In genomic region chr20:56827763-56828162, GRCh38 we compare ENCODE assay signal across 24 cellular contexts.
DNase-seq lines count a peak whose midpoint lies in the region; ATAC-seq and TF ChIP-seq lines count a peak whose summit lies in the region.
"Had no signal": no experiment of that assay in that cellular context is flagged by ENCODE, and none has a peak within 500 bp of the region (broad histone marks: within the 10 kb centered on the region; RNA-seq: fewer than 3 reads in every experiment).

No MANE protein-coding gene starts in this region.

- no peak for ATAC-seq in GM23338
- ATAC-seq in RWPE2 (ENCODE audit: low read depth) = no peak; the same call in 2 of the 3 replicates
- ATAC-seq in HG03354 (IDR thresholded peaks at IDR 0.05; ENCODE audit: poor library complexity, severe bottlenecking, unreplicated experiment) = no peak
- ATAC-seq: activated CD8-positive, alpha-beta T cell treated with anti-CD3 and anti-CD28 coated beads for 36 hours; left colon; natural killer cell treated with Interleukin-12 subunit alpha and Interleukin-12 subunit beta and Interleukin-15 and Interleukin-18, amount 100 ng/mL, for 72 hours; Panc1; stimulated activated naive B cell treated with anti-CD40 and anti-IgM and Interleukin-4, amounts not matched to agents 10 μg/mL and 1 μg/mL and 100 μg/mL, for 72 hours had no signal

- H3K27ac ChIP-seq in GM23338 (ENCODE audit: low read depth) = no peak overlapping the region
- H3K27ac ChIP-seq in RWPE2 (ENCODE audit: poor library complexity, severe bottlenecking) = peak overlapping the region; percentile 13
- H3K27ac ChIP-seq in smooth muscle cell (ENCODE audit: low read depth) = peak overlapping the region; percentile 63
- H3K27ac ChIP-seq in CD8-positive, alpha-beta memory T cell (ENCODE audit: low read depth, low read length) = no peak overlapping the region
- H3K27ac ChIP-seq: cardiac muscle cell, parathyroid adenoma had no signal

- peak overlapping the region; percentile 38 for H3K9ac ChIP-seq in smooth muscle cell (ENCODE audit: low read depth)
- H3K9ac ChIP-seq: parathyroid adenoma had no signal

- H3K27me3 ChIP-seq in GM23338 (ENCODE audit: insufficient read depth) = no peaks in the 10 kb centered on the region
- H3K27me3 ChIP-seq in RWPE2 (ENCODE audit: insufficient read depth, poor library complexity, severe bottlenecking) = no peaks in the 10 kb centered on the region
- H3K27me3 ChIP-seq in smooth muscle cell (ENCODE audit: low read depth) = no peaks in the 10 kb centered on the region
- H3K27me3 ChIP-seq in CD8-positive, alpha-beta memory T cell (ENCODE audit: insufficient read depth, low read length, poor library complexity, severe bottlenecking) = no peaks in the 10 kb centered on the region

- peaks cover 12% of the 10 kb centered on the region for H3K27me3 Mint-ChIP-seq in GM23338 (ENCODE audit: insufficient read depth, low read depth, poor library complexity)
- H3K27me3 Mint-ChIP-seq in CD8-positive, alpha-beta memory T cell = peaks cover 8 to 10% of the 10 kb centered on the region in 2 donors

- H3F3A ChIP-seq in GM23338 (replicated peaks; ENCODE audit: low read depth) (0 out of 2 replicates have a peak, but pooled peaks cover 6% of the 10 kb centered on the region), smooth muscle cell (ENCODE audit: low read depth) (no peaks in the 10 kb centered on the region)

- H3K4me1 ChIP-seq in GM23338 (ENCODE audit: insufficient read depth) (peaks cover 38% of the 10 kb centered on the region; the same call in 1 of the 2 replicates), RWPE2 (ENCODE audit: insufficient read depth, poor library complexity, severe bottlenecking) (peaks cover 14% of the 10 kb centered on the region), smooth muscle cell (ENCODE audit: low read depth) (peaks cover 16% of the 10 kb centered on the region)
- H3K4me1 ChIP-seq in CD8-positive, alpha-beta memory T cell (ENCODE audit: insufficient read depth, low read length) = no peaks in the 10 kb centered on the region
- H3K4me1 ChIP-seq: parathyroid adenoma had no signal

- TF ChIP-seq CTCF in GM23338 (conservative IDR thresholded peaks at IDR 0.05; ENCODE audit: low read depth in 2 of 2) = no peak
- no peak for TF ChIP-seq CTCF in RWPE2 (IDR thresholded peaks at IDR 0.05; ENCODE audit: poor library complexity, severe bottlenecking)
- no peak for TF ChIP-seq CTCF in fibroblast of pulmonary artery (IDR thresholded peaks at IDR 0.05; ENCODE audit: low read length, missing control alignments)
- no peak for TF ChIP-seq CTCF in smooth muscle cell (IDR thresholded peaks at IDR 0.05; ENCODE audit: borderline replicate concordance, insufficient read depth, poor library complexity, severe bottlenecking)

- POLR2A ChIA-PET in CD8-positive, alpha-beta memory T cell (lab: Charles Lee) = no interaction called here

- DNase-seq in GM23338 (ENCODE audit: low spot score) = no peak
- DNase-seq in RWPE2 (ENCODE audit: low spot score) = no peak
- peak; percentile 29 for DNase-seq in fibroblast of pulmonary artery (ENCODE audit: low read depth)
- DNase-seq in smooth muscle cell (lab: John Stamatoyannopoulos, UW; ENCODE audit: unreplicated experiment) = no peak
- no peak for DNase-seq in DMS53 (lab: John Stamatoyannopoulos, UW)
- DNase-seq in stimulated activated naive CD4-positive, alpha-beta T cell (lab: John Stamatoyannopoulos, UW) = no peak
- DNase-seq in CD8-positive, alpha-beta memory T cell = no peak
- DNase-seq: activated CD4-positive, CD25-positive, alpha-beta regulatory T cell; activated CD8-positive, alpha-beta T cell treated with anti-CD3 and anti-CD28 coated beads for 36 hours; AML-193; amniotic stem cell; COR-L47; H9; Kasumi-1; left colon; NCI-H1436 treated with DMSO at 0.1 percent for 48 hours; stimulated activated CD4-positive, alpha-beta T cell treated with anti-CD3 and anti-CD28 coated beads, Interleukin-2, amount 100 ng/mL, for 24 hours; stimulated activated naive B cell treated with anti-CD40 and anti-IgM and Interleukin-4, amounts not matched to agents 10 μg/mL and 1 μg/mL and 100 μg/mL, for 72 hours; T-helper 9 cell had no signal

- peaks cover 31% of the 10 kb centered on the region for H3K4me1 Mint-ChIP-seq in GM23338
- no peaks in the 10 kb centered on the region for H3K4me1 Mint-ChIP-seq in CD8-positive, alpha-beta memory T cell
- H3K4me1 Mint-ChIP-seq: stimulated activated naive B cell treated with anti-CD40 and anti-IgM and Interleukin-4, amounts not matched to agents 10 μg/mL and 1 μg/mL and 100 μg/mL, for 72 hours had no signal

- CTCF ChIA-PET in CD8-positive, alpha-beta memory T cell (lab: Charles Lee) = no interaction called here

- peak overlapping the region; percentile 86; the same call in 1 of the 2 replicates for H2AFZ ChIP-seq in GM23338
- no peak overlapping the region for H2AFZ ChIP-seq in smooth muscle cell (ENCODE audit: low read depth)
- H2AFZ ChIP-seq: parathyroid adenoma had no signal

- 70% methylated on average over 14 of the region's 14 CpGs for WGBS in smooth muscle cell (ENCODE audit: low lambda C conversion rate)

- no peaks in the 10 kb centered on the region for H3K9me3 Mint-ChIP-seq in GM23338
- H3K9me3 Mint-ChIP-seq in CD8-positive, alpha-beta memory T cell = peaks cover 0 to 8% (median 4%) of the 10 kb centered on the region in 5 donors
- H3K9me3 Mint-ChIP-seq: activated CD8-positive, alpha-beta T cell treated with anti-CD3 and anti-CD28 coated beads for 36 hours; H9; natural killer cell treated with Interleukin-12 subunit alpha and Interleukin-12 subunit beta and Interleukin-15 and Interleukin-18, amount 100 ng/mL, for 72 hours had no signal

- H4K20me1 ChIP-seq in GM23338 (replicated peaks; ENCODE audit: insufficient read depth) (no peaks in the 10 kb centered on the region), smooth muscle cell (ENCODE audit: low read depth) (no peaks in the 10 kb centered on the region)

- H3K79me2 ChIP-seq in GM23338 (replicated peaks; ENCODE audit: insufficient read depth) (no peaks in the 10 kb centered on the region), smooth muscle cell (ENCODE audit: low read depth) (no peaks in the 10 kb centered on the region)
- H3K79me2 ChIP-seq: parathyroid adenoma had no signal

- H3K36me3 ChIP-seq in GM23338 (ENCODE audit: insufficient read depth) (no peaks in the 10 kb centered on the region), RWPE2 (ENCODE audit: low read depth) (no peaks in the 10 kb centered on the region), smooth muscle cell (ENCODE audit: low read depth) (no peaks in the 10 kb centered on the region)
- H3K36me3 ChIP-seq in CD8-positive, alpha-beta memory T cell (ENCODE audit: insufficient read depth, low read length) = no peaks in the 10 kb centered on the region
- H3K36me3 ChIP-seq: cardiac muscle cell had no signal

- no peaks in the 10 kb centered on the region for H3K36me3 Mint-ChIP-seq in GM23338 (ENCODE audit: low read depth)
- H3K36me3 Mint-ChIP-seq in CD8-positive, alpha-beta memory T cell = no peaks in the 10 kb centered on the region
- H3K36me3 Mint-ChIP-seq: natural killer cell treated with Interleukin-12 subunit alpha and Interleukin-12 subunit beta and Interleukin-15 and Interleukin-18, amount 100 ng/mL, for 72 hours; stimulated activated naive B cell treated with anti-CD40 and anti-IgM and Interleukin-4, amounts not matched to agents 10 μg/mL and 1 μg/mL and 100 μg/mL, for 72 hours had no signal

- H3K27ac Mint-ChIP-seq in GM23338 = no peak overlapping the region
- H3K27ac Mint-ChIP-seq in CD8-positive, alpha-beta memory T cell = no peak overlapping the region
- H3K27ac Mint-ChIP-seq: activated CD8-positive, alpha-beta T cell treated with anti-CD3 and anti-CD28 coated beads for 36 hours; natural killer cell treated with Interleukin-12 subunit alpha and Interleukin-12 subunit beta and Interleukin-15 and Interleukin-18, amount 100 ng/mL, for 72 hours; stimulated activated naive B cell treated with anti-CD40 and anti-IgM and Interleukin-4, amounts not matched to agents 10 μg/mL and 1 μg/mL and 100 μg/mL, for 72 hours had no signal

- H3K4me2 ChIP-seq in GM23338 (peak overlapping the region; percentile 26; the same call in 1 of the 2 replicates), smooth muscle cell (peak overlapping the region; percentile 76)

- H3K9me3 ChIP-seq in RWPE2 (ENCODE audit: severe bottlenecking) = no peaks in the 10 kb centered on the region
- H3K9me3 ChIP-seq in smooth muscle cell (replicated peaks; ENCODE audit: low read depth) = no peaks in the 10 kb centered on the region
- H3K9me3 ChIP-seq in CD8-positive, alpha-beta memory T cell (ENCODE audit: low read length) = no peaks in the 10 kb centered on the region

- H3K4me3 ChIP-seq in GM23338 = no peak overlapping the region
- no peak overlapping the region for H3K4me3 ChIP-seq in RWPE2 (ENCODE audit: severe bottlenecking)
- no peak overlapping the region for H3K4me3 ChIP-seq in fibroblast of pulmonary artery (replicated peaks; ENCODE audit: low read depth, low read length)
- H3K4me3 ChIP-seq in smooth muscle cell = no peak overlapping the region
- H3K4me3 ChIP-seq in CD8-positive, alpha-beta memory T cell (ENCODE audit: low read length) = no peak overlapping the region
- H3K4me3 ChIP-seq: cardiac muscle cell had no signal

- H3K4me3 Mint-ChIP-seq in GM23338 = no peak overlapping the region
- H3K4me3 Mint-ChIP-seq in CD8-positive, alpha-beta memory T cell = peak overlapping the region in 1 of 7 donors; percentile 18
- H3K4me3 Mint-ChIP-seq: activated CD8-positive, alpha-beta T cell treated with anti-CD3 and anti-CD28 coated beads for 36 hours; H9; natural killer cell treated with Interleukin-12 subunit alpha and Interleukin-12 subunit beta and Interleukin-15 and Interleukin-18, amount 100 ng/mL, for 72 hours; stimulated activated naive B cell treated with anti-CD40 and anti-IgM and Interleukin-4, amounts not matched to agents 10 μg/mL and 1 μg/mL and 100 μg/mL, for 72 hours had no signal

- peaks cover 4% of the 10 kb centered on the region; the same call in 1 of the 2 replicates for H3K9me2 ChIP-seq in GM23338 (ENCODE audit: insufficient read depth)

TF ChIP-seq in GM23338, 12 proteins besides CTCF, POLR2A, EP300 and RAD21 (continues in another document):
- no peak for TF ChIP-seq STAT1 (IDR thresholded peaks at IDR 0.05; ENCODE audit: unreplicated experiment)

Comparison
In these comparisons a context has a peak if more than half of its experiments do, and no peak if none do; other contexts are left out.
1. H3K27ac ChIP-seq: peak in RWPE2 (single experiment) and smooth muscle cell (single experiment); none in GM23338 (single experiment) and CD8-positive, alpha-beta memory T cell (single experiment).